ENCODE assay signal across 17 cellular contexts in the genomic region with DNA sequence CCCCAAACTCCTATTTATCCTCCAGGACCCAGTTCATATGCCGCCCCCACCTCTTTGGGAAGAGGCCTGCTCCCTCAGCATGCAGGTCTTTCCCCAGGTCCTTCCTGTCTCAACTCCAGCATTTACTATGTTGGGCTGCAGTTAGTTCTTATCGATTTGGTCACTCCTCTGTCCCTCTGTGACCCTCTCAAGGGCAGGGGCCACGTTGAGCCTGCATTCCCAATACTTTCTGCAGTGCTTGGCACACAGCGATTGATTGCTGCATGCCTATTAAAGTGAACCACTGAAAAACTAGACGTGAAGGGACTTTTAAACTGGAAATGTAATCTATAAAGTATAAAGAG.
DNase-seq lines count a peak whose midpoint lies in the region; ATAC-seq and TF ChIP-seq lines count a peak whose summit lies in the region.
"Had no signal": no experiment of that assay in that cellular context is flagged by ENCODE, and none has a peak within 500 bp of the region (broad histone marks: within the 10 kb centered on the region; RNA-seq: fewer than 3 reads in every experiment).

No MANE protein-coding gene starts in this region.

- peaks cover 22 to 55% (median 31%) of the 10 kb centered on the region in 4 donors for H3K4me1 Mint-ChIP-seq in CD4-positive, CD25-positive, alpha-beta regulatory T cell
- peaks cover 55% of the 10 kb centered on the region for H3K4me1 Mint-ChIP-seq in central memory CD8-positive, alpha-beta T cell
- H3K4me1 Mint-ChIP-seq in natural killer cell (peaks cover 25 to 31% of the 10 kb centered on the region in 2 donors), GM23338 (peaks cover 47% of the 10 kb centered on the region)

- no peaks in the 10 kb centered on the region for H3K27me3 ChIP-seq in CD4-positive, CD25-positive, alpha-beta regulatory T cell (ENCODE audit: control insufficient read depth, insufficient read depth, low read length)
- H3K27me3 ChIP-seq in GM23248 (replicated peaks; ENCODE audit: insufficient read depth) (no peaks in the 10 kb centered on the region), GM23338 (ENCODE audit: insufficient read depth) (no peaks in the 10 kb centered on the region)
- H3K27me3 ChIP-seq: neutrophil, stomach had no signal

- no peaks in the 10 kb centered on the region for H3K36me3 Mint-ChIP-seq in CD4-positive, CD25-positive, alpha-beta regulatory T cell
- H3K36me3 Mint-ChIP-seq in central memory CD8-positive, alpha-beta T cell (ENCODE audit: insufficient read depth): peaks cover 5% of the 10 kb centered on the region
- H3K36me3 Mint-ChIP-seq in natural killer cell (no peaks in the 10 kb centered on the region), GM23338 (ENCODE audit: low read depth) (0 out of 3 replicates have a peak, but pooled peaks cover under 1% of the 10 kb centered on the region)

- H3K27ac ChIP-seq in CD4-positive, CD25-positive, alpha-beta regulatory T cell (ENCODE audit: insufficient read depth, low read length, poor library complexity, severe bottlenecking): no peak overlapping the region
- H3K27ac ChIP-seq in GM23248 (peak overlapping the region; percentile 83), GM23338 (ENCODE audit: low read depth) (no peak overlapping the region)
- H3K27ac ChIP-seq: HL-60, neutrophil had no signal

- H3K9ac ChIP-seq in GM23248: peak overlapping the region; percentile 52

- in situ Hi-C loops in GM23248 (cut with MboI): no loop called here

- DNase-seq in CD4-positive, CD25-positive, alpha-beta regulatory T cell: no peak
- DNase-seq in GM23248 (no peak), natural killer cell (no peak), DMS53 treated with DMSO at 0.1 percent for 48 hours (lab: John Stamatoyannopoulos, UW; ENCODE audit: unreplicated experiment) (no peak), nucleus accumbens (lab: John Stamatoyannopoulos, UW) (no peak), posterior vena cava (ENCODE audit: low spot score) (no peak), GM23338 (ENCODE audit: low spot score) (no peak)
- no peak for DNase-seq in central memory CD8-positive, alpha-beta T cell (ENCODE audit: low spot score in 2 of 2)
- DNase-seq: COR-L47, kidney glomerular epithelial cell, NCI-H1930, NCI-H446, right cardiac atrium, stomach had no signal

- H3K9me2 ChIP-seq in GM23248 (ENCODE audit: insufficient read depth): no peaks in the 10 kb centered on the region
- no peaks in the 10 kb centered on the region for H3K9me2 ChIP-seq in GM23338 (ENCODE audit: insufficient read depth)

- no peaks in the 10 kb centered on the region for H3K79me2 ChIP-seq in GM23248 (ENCODE audit: insufficient read depth)
- H3K79me2 ChIP-seq in GM23338 (replicated peaks; ENCODE audit: insufficient read depth): no peaks in the 10 kb centered on the region

- peaks cover 0 to 2% (median 0%) of the 10 kb centered on the region in 7 donors for H3K9me3 Mint-ChIP-seq in CD4-positive, CD25-positive, alpha-beta regulatory T cell
- H3K9me3 Mint-ChIP-seq in central memory CD8-positive, alpha-beta T cell: no peaks in the 10 kb centered on the region
- H3K9me3 Mint-ChIP-seq in natural killer cell (no peaks in the 10 kb centered on the region), GM23338 (no peaks in the 10 kb centered on the region)

- H3K27me3 Mint-ChIP-seq in CD4-positive, CD25-positive, alpha-beta regulatory T cell: no peaks in the 10 kb centered on the region
- H3K27me3 Mint-ChIP-seq in central memory CD8-positive, alpha-beta T cell: no peaks in the 10 kb centered on the region
- H3K27me3 Mint-ChIP-seq in natural killer cell (ENCODE audit: low read depth in 2 of 2) (peaks cover 0 to 5% of the 10 kb centered on the region in 2 donors), GM23338 (ENCODE audit: insufficient read depth, low read depth, poor library complexity) (peaks cover 3% of the 10 kb centered on the region)

- H3K36me3 ChIP-seq in CD4-positive, CD25-positive, alpha-beta regulatory T cell (ENCODE audit: control insufficient read depth, insufficient read depth, low read length): no peaks in the 10 kb centered on the region
- no peaks in the 10 kb centered on the region for H3K36me3 ChIP-seq in GM23248 (ENCODE audit: low read depth)
- no peaks in the 10 kb centered on the region for H3K36me3 ChIP-seq in GM23338 (ENCODE audit: insufficient read depth)
- H3K36me3 ChIP-seq: neutrophil, stomach had no signal

- TF ChIP-seq CTCF in natural killer cell (IDR thresholded peaks at IDR 0.05) (no peak), GM23338 (conservative IDR thresholded peaks at IDR 0.05; ENCODE audit: low read depth in 2 of 2) (no peak)

- ATAC-seq in CD4-positive, CD25-positive, alpha-beta regulatory T cell (ENCODE audit: low read depth in 2 of 2): no peak
- no peak for ATAC-seq in central memory CD8-positive, alpha-beta T cell (replicated peaks; ENCODE audit: extremely low read depth, poor library complexity, severe bottlenecking)
- ATAC-seq in natural killer cell: no peak
- ATAC-seq in GM23338: no peak
- ATAC-seq: right cardiac atrium, SK-N-SH treated with all-trans-retinoic acid at 6 μM for 48 hours had no signal

- peaks cover 39% of the 10 kb centered on the region for H3F3A ChIP-seq in GM23248 (ENCODE audit: insufficient read depth)
- 0 out of 2 replicates have a peak, but pooled peaks cover 4% of the 10 kb centered on the region for H3F3A ChIP-seq in GM23338 (replicated peaks; ENCODE audit: low read depth)

- H2AFZ ChIP-seq in GM23248 (0 out of 2 replicates have a peak overlapping the region, but pooled peaks have one; percentile 9), GM23338 (no peak overlapping the region)

- WGBS in GM23248 (ENCODE audit: low coverage in 1 of 2, low lambda C conversion rate in 2 of 2, missing lambda C conversion rate in 2 of 2), 2 experiments: 33 to 35% methylated on average over 5 of the region's 5 CpGs

- no peak overlapping the region for H3K4me3 ChIP-seq in CD4-positive, CD25-positive, alpha-beta regulatory T cell (ENCODE audit: low read depth, low read length)
- no peak overlapping the region for H3K4me3 ChIP-seq in GM23248
- H3K4me3 ChIP-seq in GM23338: no peak overlapping the region
- H3K4me3 ChIP-seq: stomach had no signal

- H4K20me1 ChIP-seq in GM23248 (ENCODE audit: insufficient read depth) (no peaks in the 10 kb centered on the region), GM23338 (replicated peaks; ENCODE audit: insufficient read depth) (no peaks in the 10 kb centered on the region)

- H3K4me3 Mint-ChIP-seq in CD4-positive, CD25-positive, alpha-beta regulatory T cell: peak overlapping the region in 2 of 4 donors; percentile 25 to 27
- H3K4me3 Mint-ChIP-seq in central memory CD8-positive, alpha-beta T cell: peak overlapping the region; percentile 6
- peak overlapping the region; percentile 57 for H3K4me3 Mint-ChIP-seq in natural killer cell
- no peak overlapping the region for H3K4me3 Mint-ChIP-seq in GM23338

- H3K27ac Mint-ChIP-seq in CD4-positive, CD25-positive, alpha-beta regulatory T cell: peak overlapping the region; percentile 50 to 89 (median 87)
- peak overlapping the region; percentile 92 for H3K27ac Mint-ChIP-seq in central memory CD8-positive, alpha-beta T cell (ENCODE audit: low read depth)
- peak overlapping the region; percentile 81 for H3K27ac Mint-ChIP-seq in natural killer cell
- no peak overlapping the region for H3K27ac Mint-ChIP-seq in GM23338

- peaks cover 39% of the 10 kb centered on the region for H3K4me1 ChIP-seq in CD4-positive, CD25-positive, alpha-beta regulatory T cell (ENCODE audit: control insufficient read depth, insufficient read depth, low read length, poor library complexity, severe bottlenecking)
- peaks cover 52% of the 10 kb centered on the region for H3K4me1 ChIP-seq in GM23248 (ENCODE audit: insufficient read depth)
- H3K4me1 ChIP-seq in GM23338 (ENCODE audit: insufficient read depth): peaks cover 42% of the 10 kb centered on the region

- intact Hi-C loops in natural killer cell (cut with micrococcal nuclease) (loop anchor here (10.0 kb wide), 1 partner anchor 56 kb away; no protein-coding TSS in a partner anchor), posterior vena cava (cut with DNase I) (no loop called here)

- H3K4me2 ChIP-seq in GM23248 (ENCODE audit: unreplicated experiment): peak overlapping the region; percentile 15
- no peak overlapping the region for H3K4me2 ChIP-seq in GM23338

- no peaks in the 10 kb centered on the region for H3K9me3 ChIP-seq in CD4-positive, CD25-positive, alpha-beta regulatory T cell (ENCODE audit: control insufficient read depth in 2 of 2, low read length in 2 of 2)
- H3K9me3 ChIP-seq in GM23248 (ENCODE audit: low read depth): no peaks in the 10 kb centered on the region
- H3K9me3 ChIP-seq: neutrophil, stomach had no signal

TF ChIP-seq in GM23338, 12 proteins besides CTCF, POLR2A, EP300 and RAD21 (continues in another document):
- TF ChIP-seq JUNB (IDR thresholded peaks at IDR 0.05; ENCODE audit: unreplicated experiment) (no peak), STAT1 (IDR thresholded peaks at IDR 0.05; ENCODE audit: unreplicated experiment) (no peak), POLR2AphosphoS5 (IDR thresholded peaks at IDR 0.05; ENCODE audit: low read depth) (no peak)
